ENCODE assay signal across 11 cellular contexts in genomic region chr3:73255609-73256029, GRCh38.
DNase-seq lines count a peak whose midpoint lies in the region; ATAC-seq, FAIRE-seq and TF ChIP-seq lines count a peak whose summit lies in the region.
"Had no signal": no experiment of that assay in that cellular context is flagged by ENCODE, and none has a peak within 500 bp of the region (broad histone marks: within the 10 kb centered on the region; RNA-seq: fewer than 3 reads in every experiment).

No MANE protein-coding gene starts in this region.

- WGBS in body of pancreas, 2 donors = 28 to 35% methylated on average over 5 of the region's 5 CpGs
- 17 to 29% methylated on average over 5 of the region's 5 CpGs for WGBS in pancreas, 2 donors

- TF ChIP-seq POLR2A in body of pancreas (IDR thresholded peaks at IDR 0.05) = no peak

- ATAC-seq in body of pancreas (peak; percentile 47), pancreas (peak; percentile 55 to 94 (median 90)), HG03108 (IDR thresholded peaks at IDR 0.05; ENCODE audit: unreplicated experiment) (no peak), GM18868 (IDR thresholded peaks at IDR 0.05; ENCODE audit: unreplicated experiment) (no peak)

- peaks cover 5% of the 10 kb centered on the region for H3K4me1 ChIP-seq in body of pancreas
- H3K4me1 ChIP-seq in pancreas = no peaks in the 10 kb centered on the region

- in situ Hi-C loops in ACHN (cut with HindIII; ENCODE audit: low pct_ligation_motif_present, low pct_unique_long_range_greater_than_20kb, low sequenced_read_pairs) = no loop called here

- no peaks in the 10 kb centered on the region for H3K27me3 ChIP-seq in body of pancreas
- H3K27me3 ChIP-seq in pancreas = no peaks in the 10 kb centered on the region

- H3K4me3 ChIP-seq in body of pancreas (no peak overlapping the region), pancreas (no peak overlapping the region)

- peak; percentile 25 for DNase-seq in HCEC 1CT
- DNase-seq in NCI-H2107 treated with DMSO at 0.1 percent for 48 hours (lab: John Stamatoyannopoulos, UW; ENCODE audit: unreplicated experiment) = peak; percentile 63
- peak in 3 of 4 donors; percentile 41 to 54 (median 44) for DNase-seq in body of pancreas
- peak in 4 of 6 donors; percentile 34 to 59 (median 44) for DNase-seq in pancreas
- no peak for DNase-seq in NOMO-1 treated with DMSO at 0.1 percent for 48 hours (lab: John Stamatoyannopoulos, UW; ENCODE audit: unreplicated experiment)
- no peak for DNase-seq in ACHN
- DNase-seq: T-helper 9 cell had no signal

- H3K9me3 ChIP-seq in body of pancreas = no peaks in the 10 kb centered on the region
- H3K9me3 ChIP-seq in pancreas = no peaks in the 10 kb centered on the region

- intact Hi-C loops in body of pancreas (cut with DNase I) (no loop called here), pancreas (cut with DNase I) (no loop called here)

- no peak for TF ChIP-seq CTCF in body of pancreas (IDR thresholded peaks at IDR 0.05)
- TF ChIP-seq CTCF in pancreas (IDR thresholded peaks at IDR 0.05) = no peak

- no peaks in the 10 kb centered on the region for H3K36me3 ChIP-seq in body of pancreas (replicated peaks in 1 of 2; ENCODE audit: insufficient read depth in 1 of 2, low read depth in 2 of 2)
- no peaks in the 10 kb centered on the region for H3K36me3 ChIP-seq in pancreas

- no peak for FAIRE-seq in pancreas (lab: Jason Lieb, UNC)
- FAIRE-seq: islet of Langerhans had no signal

- H3K27ac ChIP-seq in body of pancreas (no peak overlapping the region), pancreas (no peak overlapping the region)
- H3K27ac ChIP-seq: HL-60 had no signal

Comparison
In these comparisons a context has a peak if more than half of its experiments do, and no peak if none do; other contexts are left out.
1. DNase-seq: peak in HCEC 1CT (single experiment), NCI-H2107 treated with DMSO at 0.1 percent for 48 hours (single experiment), body of pancreas (3 of 4) and pancreas (4 of 6); none in NOMO-1 treated with DMSO at 0.1 percent for 48 hours (single experiment) and ACHN (single experiment).
2. ATAC-seq: peak in body of pancreas (single experiment) and pancreas (4 of 4); none in HG03108 (single experiment) and GM18868 (single experiment).